ENCODE assay signal across 1 cellular context in genomic region chr6:1314617-1315016, GRCh38.
A peak's percentile ranks its signal among the peaks of the same experiment; 100 is the strongest.
TF ChIP-seq lines count a peak whose summit lies in the region.

No MANE protein-coding gene starts in this region.

TF ChIP-seq in HepG2, 621 proteins besides CTCF, POLR2A, EP300 and RAD21:
- TF ChIP-seq ZNF879 (CRISPR knock-in tag; IDR thresholded peaks at IDR 0.05) = 0 out of 2 replicates have a peak, but pooled peaks have one; percentile 10
- 0 out of 2 replicates have a peak, but pooled peaks have one; percentile 9 for TF ChIP-seq NCOA2 (CRISPR knock-in tag; IDR thresholded peaks at IDR 0.05)
- TF ChIP-seq ZNF333 (CRISPR knock-in tag; IDR thresholded peaks at IDR 0.05; ENCODE audit: borderline replicate concordance) = no peak
- TF ChIP-seq ZNF367 (CRISPR knock-in tag; IDR thresholded peaks at IDR 0.05; ENCODE audit: borderline replicate concordance) = no peak
- TF ChIP-seq HNRNPL (IDR thresholded peaks at IDR 0.05; ENCODE audit: low read depth, low read length) = peak; percentile 55; the same call in 1 of the 2 replicates
